In genomic region chr17:43975898-43976297, GRCh38 we compare ENCODE assay signal across 1 cellular context.
A peak's percentile ranks its signal among the peaks of the same experiment; 100 is the strongest.
TF ChIP-seq lines count a peak whose summit lies in the region.

No MANE protein-coding gene starts in this region.

TF ChIP-seq in K562, 482 proteins besides CTCF, POLR2A, EP300 and RAD21 (continues in another document):
- TF ChIP-seq ETV1 (tag; conservative IDR thresholded peaks at IDR 0.05; ENCODE audit: low read depth), result no peak
- TF ChIP-seq DDX20 (tag; IDR thresholded peaks at IDR 0.05; ENCODE audit: low read depth), result no peak
- peak; percentile 95 for TF ChIP-seq ZNF277 (CRISPR knock-in tag; IDR thresholded peaks at IDR 0.05; ENCODE audit: borderline replicate concordance)
- no peak for TF ChIP-seq ZNF212 (CRISPR knock-in tag; IDR thresholded peaks at IDR 0.05)
- no peak for TF ChIP-seq NFYB (IDR thresholded peaks at IDR 0.05; ENCODE audit: extremely low read depth, insufficient read length)
- TF ChIP-seq ZNF146 (CRISPR knock-in tag; IDR thresholded peaks at IDR 0.05; ENCODE audit: unreplicated experiment), result no peak
- no peak for TF ChIP-seq MTA1 (IDR thresholded peaks at IDR 0.05; ENCODE audit: borderline replicate concordance)
- no peak for TF ChIP-seq SIN3A (IDR thresholded peaks at IDR 0.05; ENCODE audit: borderline replicate concordance in 2 of 2, control insufficient read depth in 1 of 2, low read depth in 2 of 2, low read length in 2 of 2)
- no peak for TF ChIP-seq KAT2B (IDR thresholded peaks at IDR 0.05; ENCODE audit: low read depth, low read length)
- no peak for TF ChIP-seq MNT (conservative IDR thresholded peaks at IDR 0.05)
- TF ChIP-seq GTF2A2 (tag; IDR thresholded peaks at IDR 0.05), result no peak
- no peak for TF ChIP-seq EWSR1 (IDR thresholded peaks at IDR 0.05; ENCODE audit: borderline replicate concordance, low read depth, partially characterized antibody)
- no peak for TF ChIP-seq ZNF740 (CRISPR knock-in tag; IDR thresholded peaks at IDR 0.05)
- TF ChIP-seq ZNF740 (tag; IDR thresholded peaks at IDR 0.05), result no peak
- TF ChIP-seq REST (CRISPR knock-in tag; IDR thresholded peaks at IDR 0.05; ENCODE audit: low read depth), result no peak
- TF ChIP-seq UBTF (IDR thresholded peaks at IDR 0.05; ENCODE audit: borderline replicate concordance in 1 of 2, low read depth in 2 of 2, low read length in 2 of 2), result no peak
- no peak for TF ChIP-seq ZNF232 (CRISPR knock-in tag; IDR thresholded peaks at IDR 0.05)
- TF ChIP-seq ZNF707 (CRISPR knock-in tag; conservative IDR thresholded peaks at IDR 0.05), result peak; percentile 59
- no peak for TF ChIP-seq NBN (IDR thresholded peaks at IDR 0.05; ENCODE audit: low read depth)
- TF ChIP-seq SMARCC2 (IDR thresholded peaks at IDR 0.05; ENCODE audit: low read depth), result no peak
- TF ChIP-seq SMARCE1 (IDR thresholded peaks at IDR 0.05), result no peak
- TF ChIP-seq SMAD4 (CRISPR knock-in tag; conservative IDR thresholded peaks at IDR 0.05), result no peak
- 0 out of 2 replicates have a peak, but pooled peaks have one; percentile 23 for TF ChIP-seq ZNF140 (CRISPR knock-in tag; IDR thresholded peaks at IDR 0.05)
- TF ChIP-seq NR2C2 (CRISPR knock-in tag; IDR thresholded peaks at IDR 0.05), result no peak
- no peak for TF ChIP-seq NR2C2 (tag; IDR thresholded peaks at IDR 0.05)
- no peak for TF ChIP-seq ELK1 (CRISPR knock-in tag; IDR thresholded peaks at IDR 0.05)
- TF ChIP-seq ZNF408 (CRISPR knock-in tag; IDR thresholded peaks at IDR 0.05; ENCODE audit: low read depth), result peak; percentile 90
- no peak for TF ChIP-seq ZNF655 (CRISPR knock-in tag; IDR thresholded peaks at IDR 0.05)
- no peak for TF ChIP-seq ZNF507 (tag; conservative IDR thresholded peaks at IDR 0.05)
- TF ChIP-seq PBX2 (CRISPR knock-in tag; IDR thresholded peaks at IDR 0.05; ENCODE audit: low read depth), result no peak
- no peak for TF ChIP-seq PBX2 (tag; conservative IDR thresholded peaks at IDR 0.05; ENCODE audit: low read depth)
- no peak for TF ChIP-seq ZNF347 (CRISPR knock-in tag; IDR thresholded peaks at IDR 0.05; ENCODE audit: low read depth)
- no peak for TF ChIP-seq SMAD2 (IDR thresholded peaks at IDR 0.05; ENCODE audit: low read depth, low read length)
- TF ChIP-seq FUS (optimal IDR thresholded peaks at IDR 0.05; ENCODE audit: low read depth, low read length), result no peak
- TF ChIP-seq HMG20B (CRISPR knock-in tag; IDR thresholded peaks at IDR 0.05), result no peak
- peak; percentile 58; the same call in 1 of the 2 replicates for TF ChIP-seq NFIX (CRISPR knock-in tag; IDR thresholded peaks at IDR 0.05; ENCODE audit: low read depth)
- no peak for TF ChIP-seq DPF2 (IDR thresholded peaks at IDR 0.05)
- no peak for TF ChIP-seq SP2 (IDR thresholded peaks at IDR 0.05; ENCODE audit: extremely low read depth, low read depth, low read length, poor library complexity, severe bottlenecking)
- peak; percentile 10; the same call in 1 of the 2 replicates for TF ChIP-seq TCF15 (CRISPR knock-in tag; IDR thresholded peaks at IDR 0.05)
- no peak for TF ChIP-seq ZHX1 (conservative IDR thresholded peaks at IDR 0.05; ENCODE audit: low read length)
- TF ChIP-seq SLC30A9 (CRISPR knock-in tag; IDR thresholded peaks at IDR 0.05), result peak; percentile 86; the same call in 1 of the 2 replicates
- TF ChIP-seq ZNF253 (CRISPR knock-in tag; conservative IDR thresholded peaks at IDR 0.05), result no peak
- peak; percentile 81; the same call in 1 of the 2 replicates for TF ChIP-seq MTF1 (CRISPR knock-in tag; IDR thresholded peaks at IDR 0.05; ENCODE audit: borderline replicate concordance)
